ENCODE assay signal across 8 cellular contexts in genomic region chr9:36136277-36136893, GRCh38. TPM values are rescaled to one million over a fixed set of nuclear protein-coding genes. Genes with fewer than 3 reads are reported as not detected.
DNase-seq lines count a peak whose midpoint lies in the region; ATAC-seq and TF ChIP-seq lines count a peak whose summit lies in the region.

TSS of gene GLIPR2 (plus strand) at chr9:36136733. CDS start at chr9:36136779, 46 bp downstream.

- H3K9me3 ChIP-seq in SK-N-SH = no peaks in the 10 kb centered on the region
- H3K9me3 ChIP-seq in osteoblast (ENCODE audit: low read depth, low read length) = no peaks in the 10 kb centered on the region
- no peaks in the 10 kb centered on the region for H3K9me3 ChIP-seq in testis

- intact Hi-C loops in testis (cut with DNase I; ENCODE audit: low total_unique reads) = no loop called here

- ATAC-seq in GM19397 (IDR thresholded peaks at IDR 0.05; ENCODE audit: unreplicated experiment) (peak; percentile 94), HG03565 (IDR thresholded peaks at IDR 0.05; ENCODE audit: unreplicated experiment) (peak; percentile 82)

- TF ChIP-seq EP300 in SK-N-SH (IDR thresholded peaks at IDR 0.05; ENCODE audit: borderline replicate concordance in 1 of 2, low read depth in 1 of 2, low read length in 1 of 2) = no peak

- H3K27me3 ChIP-seq in SK-N-SH (ENCODE audit: insufficient read depth) (no peaks in the 10 kb centered on the region), osteoblast (ENCODE audit: insufficient read depth, low read length) (no peaks in the 10 kb centered on the region), testis (no peaks in the 10 kb centered on the region)

- peak within 1 kb of the TSS; percentile 89 for H3K4me3 Mint-ChIP-seq in activated naive CD4-positive, alpha-beta T cell treated with anti-CD3 and anti-CD28 coated beads, Interleukin-2, amount 10 ng/mL, durations not matched to agents 7 days and 5 days

- H3K36me3 ChIP-seq in SK-N-SH (replicated peaks in 1 of 2; ENCODE audit: control insufficient read depth in 1 of 2, insufficient read depth in 2 of 2, low read length in 1 of 2) (no peaks in the 10 kb centered on the region), osteoblast (ENCODE audit: insufficient read depth, low read length) (no peaks in the 10 kb centered on the region), testis (ENCODE audit: low read depth, missing control alignments) (no peaks in the 10 kb centered on the region)

- H4K20me1 ChIP-seq in SK-N-SH (ENCODE audit: insufficient read depth) = peaks cover 8% of the 10 kb centered on the region
- H4K20me1 ChIP-seq in osteoblast (ENCODE audit: insufficient read depth, low read length) = peaks cover 6% of the 10 kb centered on the region

- DNase-seq in Caki2 (ENCODE audit: low read depth) (peak; percentile 63), SK-N-SH (peak; percentile 92), glomerular visceral epithelial cell (ENCODE audit: extremely low spot score) (peak; percentile 85), osteoblast (ENCODE audit: insufficient read length, low spot score, missing footprints) (peak; percentile 99), testis (peak; percentile 81)
- peak; percentile 86 for DNase-seq in activated naive CD4-positive, alpha-beta T cell treated with anti-CD3 and anti-CD28 coated beads, Interleukin-2, amount 10 ng/mL, durations not matched to agents 7 days and 5 days

- peak within 1 kb of the TSS; percentile 67 to 83 for H3K4me3 ChIP-seq in SK-N-SH (ENCODE audit: low read depth in 2 of 2, low read length in 1 of 2)
- H3K4me3 ChIP-seq in osteoblast (ENCODE audit: insufficient read depth, low read length) = peak within 1 kb of the TSS; percentile 80
- H3K4me3 ChIP-seq in testis = peak within 1 kb of the TSS; percentile 73 to 84

- H3K4me1 ChIP-seq in SK-N-SH (ENCODE audit: control insufficient read depth in 1 of 2, insufficient read depth in 2 of 2, low read depth in 1 of 2, low read length in 1 of 2) = peaks cover 0 to 21% of the 10 kb centered on the region in 2 experiments; a peak in 3 of 4 replicates
- peaks cover 18% of the 10 kb centered on the region for H3K4me1 ChIP-seq in osteoblast (ENCODE audit: insufficient read depth, low read length)
- H3K4me1 ChIP-seq in testis = peaks cover 14% of the 10 kb centered on the region

- peaks cover 73% of the 10 kb centered on the region for H3K27me3 Mint-ChIP-seq in activated naive CD4-positive, alpha-beta T cell treated with anti-CD3 and anti-CD28 coated beads, Interleukin-2, amount 10 ng/mL, durations not matched to agents 7 days and 5 days

- H2AFZ ChIP-seq in SK-N-SH (ENCODE audit: low read depth) (peak within 1 kb of the TSS; percentile 84), osteoblast (ENCODE audit: low read length) (peak within 1 kb of the TSS; percentile 85)

- CTCF ChIA-PET in SK-N-SH (lab: Yijun Ruan, JAX) = interaction anchor here (0.6 to 8.1 kb wide), 14 partner anchors 11 to 229 kb away, joined by 3 to 113 read pairs (median 4); partner anchors contain the start of genes CCIN and CLTA
- CTCF ChIA-PET in activated naive CD4-positive, alpha-beta T cell treated with anti-CD3 and anti-CD28 coated beads, Interleukin-2, amount 10 ng/mL, durations not matched to agents 7 days and 5 days (lab: Charles Lee) = interaction anchor here (0.8 to 1.9 kb wide), 7 partner anchors 12 to 54 kb away, joined by 3 to 7 read pairs (median 5); partner anchors contain the start of gene CLTA

- H3K4me2 ChIP-seq in SK-N-SH (peak within 1 kb of the TSS; percentile 98), osteoblast (ENCODE audit: insufficient read depth, low read length) (peak within 1 kb of the TSS; percentile 88)

- H3K9ac ChIP-seq in SK-N-SH = peak within 1 kb of the TSS; percentile 79

- 0% methylated on average over 6 of the region's 82 CpGs for WGBS in SK-N-SH (ENCODE audit: low lambda C conversion rate)
- 0% methylated on average over 78 of the region's 82 CpGs; no CpG with 5 or more reads in 1 of the 2 donors for WGBS in testis, 2 donors

- POLR2A ChIA-PET in SK-N-SH (lab: Yijun Ruan, JAX) = interaction anchor here (2.2 to 2.9 kb wide), 2 partner anchors 12 to 28 kb away, joined by 10 to 12 read pairs; no protein-coding TSS in a partner anchor

- TF ChIP-seq POLR2A in testis (IDR thresholded peaks at IDR 0.05) = no peak

- peaks cover 26% of the 10 kb centered on the region for H3K36me3 Mint-ChIP-seq in activated naive CD4-positive, alpha-beta T cell treated with anti-CD3 and anti-CD28 coated beads, Interleukin-2, amount 10 ng/mL, durations not matched to agents 7 days and 5 days

- H3F3A ChIP-seq in SK-N-SH (replicated peaks; ENCODE audit: insufficient read depth) = no peaks in the 10 kb centered on the region

- H3K4me1 Mint-ChIP-seq in activated naive CD4-positive, alpha-beta T cell treated with anti-CD3 and anti-CD28 coated beads, Interleukin-2, amount 10 ng/mL, durations not matched to agents 7 days and 5 days = peaks cover 52% of the 10 kb centered on the region

- no peaks in the 10 kb centered on the region for H3K9me3 Mint-ChIP-seq in activated naive CD4-positive, alpha-beta T cell treated with anti-CD3 and anti-CD28 coated beads, Interleukin-2, amount 10 ng/mL, durations not matched to agents 7 days and 5 days

- TF ChIP-seq CTCF in SK-N-SH (IDR thresholded peaks at IDR 0.05) (peak; percentile 40), osteoblast (IDR thresholded peaks at IDR 0.05; ENCODE audit: extremely low read depth, low read depth, low read length) (no peak), testis (IDR thresholded peaks at IDR 0.05) (peak in 1 of 3 experiments; percentile 9)

- no peak within 1 kb of the TSS; a peak in 1 of 4 replicates for H3K27ac ChIP-seq in SK-N-SH (ENCODE audit: low read depth in 2 of 2, low read length in 1 of 2)
- H3K27ac ChIP-seq in osteoblast (ENCODE audit: low read depth, low read length) = peak within 1 kb of the TSS; percentile 32
- peak within 1 kb of the TSS; percentile 8 to 69 for H3K27ac ChIP-seq in testis

- H3K9me2 ChIP-seq in SK-N-SH = no peaks in the 10 kb centered on the region

- peak within 1 kb of the TSS; percentile 83 for H3K27ac Mint-ChIP-seq in activated naive CD4-positive, alpha-beta T cell treated with anti-CD3 and anti-CD28 coated beads, Interleukin-2, amount 10 ng/mL, durations not matched to agents 7 days and 5 days

- H3K79me2 ChIP-seq in SK-N-SH (ENCODE audit: insufficient read depth) = peaks cover 36% of the 10 kb centered on the region
- H3K79me2 ChIP-seq in osteoblast (ENCODE audit: insufficient read depth, low read length) = peaks cover 34% of the 10 kb centered on the region

- in situ Hi-C loops in Caki2 (cut with HindIII; ENCODE audit: low pct_unique_long_range_greater_than_20kb, low sequenced_read_pairs) = no loop called here

- no peak; the same call in 1 of the 2 replicates for TF ChIP-seq RAD21 in SK-N-SH (IDR thresholded peaks at IDR 0.05; ENCODE audit: low read length)

TF ChIP-seq in SK-N-SH, 30 proteins besides CTCF, POLR2A, EP300 and RAD21:
- TF ChIP-seq MEF2A (IDR thresholded peaks at IDR 0.05; ENCODE audit: borderline replicate concordance, low read depth) (no peak), NRF1 (IDR thresholded peaks at IDR 0.05; ENCODE audit: low read depth, low read length) (peak; percentile 62), FOXM1 (IDR thresholded peaks at IDR 0.05; ENCODE audit: low read depth) (no peak), JUND (IDR thresholded peaks at IDR 0.05) (no peak), SMC3 (IDR thresholded peaks at IDR 0.05; ENCODE audit: low read depth, low read length) (0 out of 2 replicates have a peak, but pooled peaks have one; percentile 12), REST (IDR thresholded peaks at IDR 0.05; ENCODE audit: low read depth, low read length) (0 out of 2 replicates have a peak, but pooled peaks have one; percentile 3), TAF1 (IDR thresholded peaks at IDR 0.05; ENCODE audit: borderline replicate concordance, low read depth, low read length) (0 out of 2 replicates have a peak, but pooled peaks have one; percentile 16)
TF ChIP-seq in SK-N-SH: peak in this region for 4.

RNA-seq across cellular contexts. Expression of gene GLIPR2, which starts in this region (rescaled TPM):
- 19.1 and 25.7 TPM in 2 replicates for total RNA-seq in Caki2 (2014; rRNA removed; shearing (Covaris generic); ENCODE audit: low replicate concordance)
- 38.3 and 40.1 TPM in 2 replicates for polyA plus RNA-seq in SK-N-SH (2012; rRNA removed)
- polyA plus RNA-seq in SK-N-SH (2012; cell fraction: cytosol; rRNA removed) = 38.4 and 43.1 TPM in 2 replicates
- polyA plus RNA-seq in SK-N-SH (2012; cell fraction: nucleus; rRNA removed) = 25.0 and 25.4 TPM in 2 replicates
- 33.3 and 38.4 TPM in 2 replicates for total RNA-seq in osteoblast
- total RNA-seq in testis = 1 to 10 TPM; 3.5 to 3.9 TPM
- polyA plus RNA-seq in testis (ENCODE audit: insufficient read depth, low read depth, low replicate concordance) = 19.6 TPM

Comparison
In these comparisons a context has a peak if more than half of its experiments do, and no peak if none do; other contexts are left out.
1. H3K27ac ChIP-seq: peak in osteoblast (single experiment) and testis (2 of 2); none in SK-N-SH (0 of 2).
2. Peak in every context shown above with its lines, with median percentiles within 50 percentile points of each other: DNase-seq and H3K4me3 ChIP-seq.